24 cellular contexts compared by ENCODE assay signal in genomic region chrX:37883196-37883595, GRCh38. TPM values are rescaled to one million over a fixed set of nuclear protein-coding genes. Genes with fewer than 3 reads are reported as not detected.
DNase-seq lines count a peak whose midpoint lies in the region; ATAC-seq and TF ChIP-seq lines count a peak whose summit lies in the region.
"Had no signal": no experiment of that assay in that cellular context is flagged by ENCODE, and none has a peak within 500 bp of the region (broad histone marks: within the 10 kb centered on the region; RNA-seq: fewer than 3 reads in every experiment).

No MANE protein-coding gene starts in this region.

- ATAC-seq in GM23338: no peak
- no peak for ATAC-seq in activated CD8-positive, alpha-beta T cell treated with anti-CD3 and anti-CD28 coated beads, Interleukin-2, amount 10 ng/mL, durations not matched to agents 7 days and 5 days
- ATAC-seq in stimulated activated naive CD8-positive, alpha-beta T cell treated with anti-CD3 and anti-CD28 coated beads, Interleukin-15, amount 100 ng/mL, for 72 hours: no peak
- ATAC-seq: Right ventricle myocardium inferior had no signal

- no peaks in the 10 kb centered on the region for H3K4me1 ChIP-seq in GM23338 (ENCODE audit: insufficient read depth)
- H3K4me1 ChIP-seq: parathyroid adenoma, right lobe of liver, thyroid gland had no signal

- no peaks in the 10 kb centered on the region for H4K20me1 ChIP-seq in GM23338 (replicated peaks; ENCODE audit: insufficient read depth)

- peaks cover 2% of the 10 kb centered on the region for H3K27me3 Mint-ChIP-seq in GM23338 (ENCODE audit: insufficient read depth, low read depth, poor library complexity)
- no peaks in the 10 kb centered on the region for H3K27me3 Mint-ChIP-seq in progenitor cell of endocrine pancreas
- peaks cover 6% of the 10 kb centered on the region for H3K27me3 Mint-ChIP-seq in activated CD8-positive, alpha-beta T cell treated with anti-CD3 and anti-CD28 coated beads, Interleukin-2, amount 10 ng/mL, durations not matched to agents 7 days and 5 days (ENCODE audit: low read depth)
- H3K27me3 Mint-ChIP-seq in stimulated activated naive CD8-positive, alpha-beta T cell treated with anti-CD3 and anti-CD28 coated beads, Interleukin-15, amount 100 ng/mL, for 72 hours: no peaks in the 10 kb centered on the region
- H3K27me3 Mint-ChIP-seq: activated CD4-positive, alpha-beta memory T cell treated with anti-CD3 and anti-CD28 coated beads, Interleukin-2, amount 10 ng/mL, durations not matched to agents 7 days and 5 days; activated naive CD8-positive, alpha-beta T cell treated with anti-CD3 and anti-CD28 coated beads for 36 hours had no signal

- no peaks in the 10 kb centered on the region for H3K9me2 ChIP-seq in GM23338 (ENCODE audit: insufficient read depth)

- no peaks in the 10 kb centered on the region for H3K36me3 ChIP-seq in GM23338 (ENCODE audit: insufficient read depth)
- no peaks in the 10 kb centered on the region for H3K36me3 ChIP-seq in MG63
- H3K36me3 ChIP-seq: right lobe of liver, thyroid gland had no signal

- TF ChIP-seq CTCF in GM23338 (conservative IDR thresholded peaks at IDR 0.05; ENCODE audit: low read depth in 2 of 2) (no peak), progenitor cell of endocrine pancreas (IDR thresholded peaks at IDR 0.05; ENCODE audit: unreplicated experiment) (no peak)

- no peaks in the 10 kb centered on the region for H3K9me3 ChIP-seq in MG63
- H3K9me3 ChIP-seq: right lobe of liver, thyroid gland had no signal

- DNase-seq in GM23338 (ENCODE audit: low spot score): peak; percentile 13
- DNase-seq in MG63: peak; percentile 40
- no peak for DNase-seq in epithelial cell of prostate (ENCODE audit: low read depth, low spot score)
- no peak for DNase-seq in progenitor cell of endocrine pancreas (ENCODE audit: low spot score, unreplicated experiment)
- DNase-seq in activated CD8-positive, alpha-beta T cell treated with anti-CD3 and anti-CD28 coated beads, Interleukin-2, amount 10 ng/mL, durations not matched to agents 7 days and 5 days: no peak
- no peak for DNase-seq in stimulated activated naive CD8-positive, alpha-beta T cell treated with anti-CD3 and anti-CD28 coated beads, Interleukin-15, amount 100 ng/mL, for 72 hours
- DNase-seq in NCI-H69 (lab: John Stamatoyannopoulos, UW): no peak
- DNase-seq: activated CD4-positive, alpha-beta memory T cell treated with anti-CD3 and anti-CD28 coated beads, Interleukin-2, amount 10 ng/mL, durations not matched to agents 7 days and 5 days; activated effector memory CD4-positive, alpha-beta T cell treated with Interleukin-2 at 50 U/mL for 16 hours; activated naive CD8-positive, alpha-beta T cell treated with anti-CD3 and anti-CD28 coated beads for 36 hours; activated T-cell treated with anti-CD3 and anti-CD28 coated beads for 4 hours; CD4-positive, CD25-positive, alpha-beta regulatory T cell; DMS153; dorsolateral prefrontal cortex; foreskin fibroblast; NCI-H2081; NCI-H82; nephron progenitor cell; right lobe of liver; thyroid gland had no signal

- no peak overlapping the region for H3K4me3 ChIP-seq in GM23338
- no peak overlapping the region for H3K4me3 ChIP-seq in MG63
- H3K4me3 ChIP-seq: dorsolateral prefrontal cortex, right lobe of liver, thyroid gland had no signal

- H2AFZ ChIP-seq in GM23338: no peak overlapping the region
- H2AFZ ChIP-seq: parathyroid adenoma had no signal

- no peaks in the 10 kb centered on the region for H3K79me2 ChIP-seq in GM23338 (replicated peaks; ENCODE audit: insufficient read depth)
- H3K79me2 ChIP-seq: parathyroid adenoma had no signal

- H3K27ac Mint-ChIP-seq in GM23338 (no peak overlapping the region), progenitor cell of endocrine pancreas (peak overlapping the region; percentile 45)
- H3K27ac Mint-ChIP-seq in activated CD8-positive, alpha-beta T cell treated with anti-CD3 and anti-CD28 coated beads, Interleukin-2, amount 10 ng/mL, durations not matched to agents 7 days and 5 days: no peak overlapping the region
- no peak overlapping the region for H3K27ac Mint-ChIP-seq in stimulated activated naive CD8-positive, alpha-beta T cell treated with anti-CD3 and anti-CD28 coated beads, Interleukin-15, amount 100 ng/mL, for 72 hours
- H3K27ac Mint-ChIP-seq: activated CD4-positive, alpha-beta memory T cell treated with anti-CD3 and anti-CD28 coated beads, Interleukin-2, amount 10 ng/mL, durations not matched to agents 7 days and 5 days; activated naive CD8-positive, alpha-beta T cell treated with anti-CD3 and anti-CD28 coated beads for 36 hours; CD4-positive, CD25-positive, alpha-beta regulatory T cell; nephron progenitor cell; stimulated activated naive CD8-positive, alpha-beta T cell treated with anti-CD3 and anti-CD28 coated beads, Interleukin-15, Interleukin-2, amounts not matched to agents 100 ng/mL and 50 ng/mL, for 24 hours had no signal

- POLR2A ChIA-PET in activated CD8-positive, alpha-beta T cell treated with anti-CD3 and anti-CD28 coated beads, Interleukin-2, amount 10 ng/mL, durations not matched to agents 7 days and 5 days (lab: Charles Lee): no interaction called here

- H3K9me3 Mint-ChIP-seq in GM23338: no peaks in the 10 kb centered on the region; the same call in 2 of the 3 replicates
- H3K9me3 Mint-ChIP-seq in progenitor cell of endocrine pancreas (ENCODE audit: low read depth): peaks cover 35% of the 10 kb centered on the region
- no peaks in the 10 kb centered on the region for H3K9me3 Mint-ChIP-seq in activated CD8-positive, alpha-beta T cell treated with anti-CD3 and anti-CD28 coated beads, Interleukin-2, amount 10 ng/mL, durations not matched to agents 7 days and 5 days (ENCODE audit: insufficient read depth)
- H3K9me3 Mint-ChIP-seq in stimulated activated naive CD8-positive, alpha-beta T cell treated with anti-CD3 and anti-CD28 coated beads, Interleukin-15, amount 100 ng/mL, for 72 hours: no peaks in the 10 kb centered on the region
- H3K9me3 Mint-ChIP-seq: activated CD4-positive, alpha-beta memory T cell treated with anti-CD3 and anti-CD28 coated beads, Interleukin-2, amount 10 ng/mL, durations not matched to agents 7 days and 5 days; activated naive CD8-positive, alpha-beta T cell treated with anti-CD3 and anti-CD28 coated beads for 36 hours; central memory CD8-positive, alpha-beta T cell; stimulated activated naive CD8-positive, alpha-beta T cell treated with anti-CD3 and anti-CD28 coated beads, Interleukin-15, Interleukin-2, amounts not matched to agents 100 ng/mL and 50 ng/mL, for 24 hours had no signal

- H3K36me3 Mint-ChIP-seq in GM23338 (ENCODE audit: low read depth): no peaks in the 10 kb centered on the region
- H3K36me3 Mint-ChIP-seq in progenitor cell of endocrine pancreas (ENCODE audit: insufficient read depth): peaks cover 4% of the 10 kb centered on the region
- H3K36me3 Mint-ChIP-seq in activated CD8-positive, alpha-beta T cell treated with anti-CD3 and anti-CD28 coated beads, Interleukin-2, amount 10 ng/mL, durations not matched to agents 7 days and 5 days (ENCODE audit: low read depth): no peaks in the 10 kb centered on the region
- H3K36me3 Mint-ChIP-seq: activated naive CD8-positive, alpha-beta T cell treated with anti-CD3 and anti-CD28 coated beads for 36 hours; CD4-positive, CD25-positive, alpha-beta regulatory T cell had no signal

- H3K27ac ChIP-seq in GM23338 (ENCODE audit: low read depth): no peak overlapping the region
- peak overlapping the region; percentile 76 for H3K27ac ChIP-seq in epithelial cell of prostate
- H3K27ac ChIP-seq: dorsolateral prefrontal cortex, parathyroid adenoma, thyroid gland had no signal

- H3K4me2 ChIP-seq in GM23338: no peak overlapping the region

- H3K4me3 Mint-ChIP-seq in GM23338: no peak overlapping the region
- H3K4me3 Mint-ChIP-seq in progenitor cell of endocrine pancreas (ENCODE audit: low read depth): no peak overlapping the region
- H3K4me3 Mint-ChIP-seq in activated CD8-positive, alpha-beta T cell treated with anti-CD3 and anti-CD28 coated beads, Interleukin-2, amount 10 ng/mL, durations not matched to agents 7 days and 5 days: no peak overlapping the region
- H3K4me3 Mint-ChIP-seq in stimulated activated naive CD8-positive, alpha-beta T cell treated with anti-CD3 and anti-CD28 coated beads, Interleukin-15, amount 100 ng/mL, for 72 hours: no peak overlapping the region
- H3K4me3 Mint-ChIP-seq: activated CD4-positive, alpha-beta memory T cell treated with anti-CD3 and anti-CD28 coated beads, Interleukin-2, amount 10 ng/mL, durations not matched to agents 7 days and 5 days; activated naive CD8-positive, alpha-beta T cell treated with anti-CD3 and anti-CD28 coated beads for 36 hours; CD4-positive, CD25-positive, alpha-beta regulatory T cell; central memory CD8-positive, alpha-beta T cell; nephron progenitor cell; stimulated activated naive CD8-positive, alpha-beta T cell treated with anti-CD3 and anti-CD28 coated beads, Interleukin-15, Interleukin-2, amounts not matched to agents 100 ng/mL and 50 ng/mL, for 24 hours had no signal

- CTCF ChIA-PET in activated CD8-positive, alpha-beta T cell treated with anti-CD3 and anti-CD28 coated beads, Interleukin-2, amount 10 ng/mL, durations not matched to agents 7 days and 5 days (lab: Charles Lee): no interaction called here

- H3K27me3 ChIP-seq in GM23338 (ENCODE audit: insufficient read depth) (no peaks in the 10 kb centered on the region), MG63 (no peaks in the 10 kb centered on the region)
- H3K27me3 ChIP-seq: right lobe of liver, thyroid gland had no signal

- H3F3A ChIP-seq in GM23338 (replicated peaks; ENCODE audit: low read depth): no peaks in the 10 kb centered on the region

- H3K4me1 Mint-ChIP-seq in GM23338: peaks cover 6% of the 10 kb centered on the region; the same call in 2 of the 3 replicates
- peaks cover 1% of the 10 kb centered on the region for H3K4me1 Mint-ChIP-seq in progenitor cell of endocrine pancreas (ENCODE audit: low read depth)
- H3K4me1 Mint-ChIP-seq in activated CD8-positive, alpha-beta T cell treated with anti-CD3 and anti-CD28 coated beads, Interleukin-2, amount 10 ng/mL, durations not matched to agents 7 days and 5 days (ENCODE audit: low read depth): no peaks in the 10 kb centered on the region
- no peaks in the 10 kb centered on the region for H3K4me1 Mint-ChIP-seq in stimulated activated naive CD8-positive, alpha-beta T cell treated with anti-CD3 and anti-CD28 coated beads, Interleukin-15, amount 100 ng/mL, for 72 hours
- H3K4me1 Mint-ChIP-seq: activated CD4-positive, alpha-beta memory T cell treated with anti-CD3 and anti-CD28 coated beads, Interleukin-2, amount 10 ng/mL, durations not matched to agents 7 days and 5 days; activated naive CD8-positive, alpha-beta T cell treated with anti-CD3 and anti-CD28 coated beads for 36 hours; CD4-positive, CD25-positive, alpha-beta regulatory T cell; central memory CD8-positive, alpha-beta T cell; nephron progenitor cell had no signal

TF ChIP-seq in GM23338, 12 proteins besides CTCF, POLR2A, EP300 and RAD21 (continues in another document):
- TF ChIP-seq JUNB (IDR thresholded peaks at IDR 0.05; ENCODE audit: unreplicated experiment): no peak

RNA-seq across cellular contexts. Expression of gene DYNLT3, which starts 35.8 kb away (rescaled TPM):
- total RNA-seq in GM23338 (2014; rRNA removed; shearing (Covaris generic)): 4.0 and 6.5 TPM in 2 replicates
- polyA plus RNA-seq in GM23338 (2016; fragmentation: Nextera tagmentation; extraction: Ambion mirVana): 7.6 and 8.1 TPM in 2 replicates
- total RNA-seq in MG63 (2014; rRNA removed; shearing (Covaris generic); ENCODE audit: low replicate concordance): 22.4 and 34.2 TPM in 2 replicates
- total RNA-seq in progenitor cell of endocrine pancreas: 26.9 and 28.7 TPM in 2 replicates
- 10 to 100 TPM; 15.8 to 16.1 TPM for total RNA-seq in activated CD8-positive, alpha-beta T cell treated with anti-CD3 and anti-CD28 coated beads, Interleukin-2, amount 10 ng/mL, durations not matched to agents 7 days and 5 days

Comparison
In these comparisons a context has a peak if more than half of its experiments do, and no peak if none do; other contexts are left out.
1. DNase-seq: peak in GM23338 (single experiment) and MG63 (single experiment); none in epithelial cell of prostate (single experiment), progenitor cell of endocrine pancreas (single experiment), activated CD8-positive, alpha-beta T cell treated with anti-CD3 and anti-CD28 coated beads, Interleukin-2, amount 10 ng/mL, durations not matched to agents 7 days and 5 days (single experiment), stimulated activated naive CD8-positive, alpha-beta T cell treated with anti-CD3 and anti-CD28 coated beads, Interleukin-15, amount 100 ng/mL, for 72 hours (0 of 2) and NCI-H69 (single experiment).